Comparison of ENCODE assay signal across 13 cellular contexts in the genomic region with DNA sequence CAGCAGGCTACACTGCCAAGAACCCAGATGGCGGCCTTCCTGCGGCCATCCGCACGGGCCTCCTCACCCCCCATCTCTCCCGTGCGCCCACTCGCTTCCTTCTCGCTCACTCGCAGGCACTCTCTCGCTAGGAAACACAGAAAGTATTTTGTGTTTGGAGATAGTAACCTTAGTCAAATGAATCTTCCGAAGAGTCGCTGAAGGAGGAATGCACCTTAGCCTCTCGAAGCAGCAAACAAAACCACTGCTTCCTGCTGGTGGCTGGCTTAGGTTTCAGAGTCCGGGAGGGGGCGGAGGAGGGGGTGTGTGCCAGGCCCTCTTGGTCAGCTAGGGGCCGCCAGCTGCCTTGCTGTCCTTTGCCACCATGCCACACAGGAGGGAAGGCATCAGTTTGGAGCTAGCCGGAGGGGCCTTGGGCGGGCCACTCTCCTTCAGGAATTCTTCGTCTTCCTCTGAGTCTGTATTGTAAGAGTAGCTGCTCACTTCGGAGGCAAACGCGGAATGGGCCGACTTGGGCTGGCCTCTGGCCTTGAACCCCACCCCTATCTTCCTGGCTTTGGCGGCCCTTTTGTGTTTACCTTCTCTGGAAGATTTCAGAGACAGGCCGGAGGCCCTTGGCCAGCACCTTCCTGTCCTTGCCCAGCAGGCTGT.
DNase-seq lines count a peak whose midpoint lies in the region; ATAC-seq and TF ChIP-seq lines count a peak whose summit lies in the region.
"Had no signal": no experiment of that assay in that cellular context is flagged by ENCODE, and none has a peak within 500 bp of the region (broad histone marks: within the 10 kb centered on the region; RNA-seq: fewer than 3 reads in every experiment).

No MANE protein-coding gene starts in this region.

- no peak overlapping the region for H2BK5ac ChIP-seq in H9 (ENCODE audit: insufficient read length, low read length)

- no peak overlapping the region for H3K23ac ChIP-seq in H9 (ENCODE audit: insufficient read length, low read depth, low read length)

- no peak overlapping the region for H3K4me2 ChIP-seq in H9 (ENCODE audit: insufficient read depth, insufficient read length, low read length)

- H3K14ac ChIP-seq in H9 (ENCODE audit: insufficient read depth, low read length), result no peak overlapping the region; the same call in 1 of the 2 replicates

- no peaks in the 10 kb centered on the region for H3K79me2 ChIP-seq in H9 (ENCODE audit: insufficient read depth, low read length)

- no peaks in the 10 kb centered on the region for H3K9me3 ChIP-seq in H9 (ENCODE audit: control insufficient read depth, low read depth, low read length)

- WGBS in H9 (ENCODE audit: extremely low coverage, insufficient read length, low lambda C conversion rate), result no CpG with 5 or more reads among the region's 25 CpGs

- H3K9ac ChIP-seq in H9 (ENCODE audit: extremely low read depth, insufficient read length, low read length), result no peak overlapping the region

- H2BK12ac ChIP-seq in H9 (ENCODE audit: insufficient read length, low read depth, low read length), result no peak overlapping the region

- H3K4me3 Mint-ChIP-seq in H9 (no peak overlapping the region; a peak in 2 of 5 replicates), osteocyte (ENCODE audit: unreplicated experiment) (no peak overlapping the region)
- H3K4me3 Mint-ChIP-seq: activated CD4-positive, alpha-beta T cell treated with anti-CD3 and anti-CD28 coated beads, Interleukin-2, amount 10 ng/mL, durations not matched to agents 24 days and 14 days had no signal

- H3K27me3 Mint-ChIP-seq in H9 (ENCODE audit: low read depth) (no peaks in the 10 kb centered on the region), osteocyte (ENCODE audit: unreplicated experiment) (no peaks in the 10 kb centered on the region)

- H3K4me1 Mint-ChIP-seq in H9 (peaks cover 33 to 40% of the 10 kb centered on the region in 2 experiments), osteocyte (ENCODE audit: unreplicated experiment) (no peaks in the 10 kb centered on the region)
- H3K4me1 Mint-ChIP-seq: activated CD4-positive, alpha-beta T cell treated with anti-CD3 and anti-CD28 coated beads, Interleukin-2, amount 10 ng/mL, durations not matched to agents 24 days and 14 days had no signal

- H4K91ac ChIP-seq in H9 (ENCODE audit: insufficient read length, low read depth, low read length), result no peak overlapping the region

- H2BK15ac ChIP-seq in H9 (ENCODE audit: low read depth, low read length), result no peak overlapping the region

- H3K79me1 ChIP-seq in H9 (ENCODE audit: insufficient read depth, low read depth, low read length, poor library complexity, severe bottlenecking), result no peaks in the 10 kb centered on the region

- TF ChIP-seq CTCF in H9 (conservative IDR thresholded peaks at IDR 0.05) (peak; percentile 39), osteocyte (IDR thresholded peaks at IDR 0.05) (no peak)

- H4K5ac ChIP-seq in H9 (ENCODE audit: insufficient read length, low read depth, low read length), result no peak overlapping the region

- no peak overlapping the region for H3K56ac ChIP-seq in H9 (ENCODE audit: insufficient read length, low read depth, low read length)

- no peaks in the 10 kb centered on the region for H3K23me2 ChIP-seq in H9 (ENCODE audit: insufficient read length, low read depth, low read length, poor library complexity, severe bottlenecking)

- H3K18ac ChIP-seq in H9 (ENCODE audit: insufficient read length, low read depth, low read length), result peak overlapping the region; percentile 18

- peak overlapping the region; percentile 72 for H2AFZ ChIP-seq in H9 (ENCODE audit: low read length)

- H4K8ac ChIP-seq in H9 (replicated peaks; ENCODE audit: insufficient read length, low read depth, low read length), result no peak overlapping the region

- H3T11ph ChIP-seq in H9 (ENCODE audit: low read length), result no peak overlapping the region

- no peaks in the 10 kb centered on the region for H4K20me1 ChIP-seq in H9 (ENCODE audit: control insufficient read depth, insufficient read depth, insufficient read length)

- H2BK20ac ChIP-seq in H9 (ENCODE audit: low read depth, low read length, poor library complexity, severe bottlenecking), result no peak overlapping the region

- no peaks in the 10 kb centered on the region for H3K9me3 Mint-ChIP-seq in H9
- no peaks in the 10 kb centered on the region for H3K9me3 Mint-ChIP-seq in osteocyte (ENCODE audit: unreplicated experiment)
- H3K9me3 Mint-ChIP-seq: activated CD4-positive, alpha-beta T cell treated with anti-CD3 and anti-CD28 coated beads, Interleukin-2, amount 10 ng/mL, durations not matched to agents 24 days and 14 days had no signal

- peak; percentile 81 for DNase-seq in H9
- DNase-seq in cerebellar cortex (ENCODE audit: low spot score), result peak; percentile 74
- peak; percentile 86 for DNase-seq in left kidney (ENCODE audit: low read depth, low spot score)
- peak; percentile 29 for DNase-seq in renal cortical epithelial cell (ENCODE audit: low read depth)
- DNase-seq in osteocyte (ENCODE audit: extremely low spot score, unreplicated experiment), result no peak
- DNase-seq: activated CD4-positive, alpha-beta T cell treated with anti-CD3 and anti-CD28 coated beads, Interleukin-2, amount 10 ng/mL, durations not matched to agents 24 days and 14 days; activated effector memory CD4-positive, alpha-beta T cell treated with Interleukin-2 at 50 U/mL for 16 hours; DMS79 treated with DMSO at 0.1 percent for 48 hours; KBM-7 had no signal

- no peak for ATAC-seq in HG03097 (IDR thresholded peaks at IDR 0.05; ENCODE audit: low FRiP score, unreplicated experiment)
- no peak for ATAC-seq in HG03571 (IDR thresholded peaks at IDR 0.05; ENCODE audit: unreplicated experiment)
- no peak for ATAC-seq in HG03159 (IDR thresholded peaks at IDR 0.05; ENCODE audit: unreplicated experiment)

- H2BK120ac ChIP-seq in H9 (ENCODE audit: low read depth, low read length, poor library complexity, severe bottlenecking), result no peak overlapping the region

- H3K27me3 ChIP-seq in H9 (ENCODE audit: insufficient read depth, low read length), result no peaks in the 10 kb centered on the region
- H3K27me3 ChIP-seq: cardiac muscle cell had no signal

- no peak overlapping the region for H2AK5ac ChIP-seq in H9 (ENCODE audit: insufficient read length, low read length)

- peak overlapping the region; percentile 57 to 95 (median 58); a peak in 4 of 7 replicates for H3K27ac Mint-ChIP-seq in H9
- H3K27ac Mint-ChIP-seq in osteocyte (ENCODE audit: unreplicated experiment), result no peak overlapping the region
- H3K27ac Mint-ChIP-seq: activated CD4-positive, alpha-beta T cell treated with anti-CD3 and anti-CD28 coated beads, Interleukin-2, amount 10 ng/mL, durations not matched to agents 24 days and 14 days had no signal

- no peaks in the 10 kb centered on the region; a peak in 1 of 7 replicates for H3K36me3 Mint-ChIP-seq in H9 (ENCODE audit: insufficient read depth in 1 of 3, low read depth in 3 of 3)
- H3K36me3 Mint-ChIP-seq in osteocyte (ENCODE audit: unreplicated experiment), result peaks cover 44% of the 10 kb centered on the region

- no peaks in the 10 kb centered on the region for H3K4me1 ChIP-seq in H9 (ENCODE audit: insufficient read depth, low read length)

- no peak overlapping the region for H3K4ac ChIP-seq in H9 (ENCODE audit: low read depth, low read length)

- no peak overlapping the region for H3K27ac ChIP-seq in H9 (ENCODE audit: insufficient read length, low read depth, low read length)
- H3K27ac ChIP-seq: cardiac muscle cell had no signal
